In genomic region chr6:167056370-167056769, GRCh38 we compare ENCODE assay signal across 9 cellular contexts. TPM values are rescaled to one million over a fixed set of nuclear protein-coding genes. Genes with fewer than 3 reads are reported as not detected.
DNase-seq lines count a peak whose midpoint lies in the region; ATAC-seq and TF ChIP-seq lines count a peak whose summit lies in the region.
"Had no signal": no experiment of that assay in that cellular context is flagged by ENCODE, and none has a peak within 500 bp of the region (broad histone marks: within the 10 kb centered on the region; RNA-seq: fewer than 3 reads in every experiment).

No MANE protein-coding gene starts in this region.

- no peaks in the 10 kb centered on the region for H3K27me3 ChIP-seq in neural progenitor cell
- no peaks in the 10 kb centered on the region for H3K27me3 ChIP-seq in MM.1S (replicated peaks; ENCODE audit: insufficient read depth, low read length)

- DNase-seq in activated CD4-positive, alpha-beta T cell treated with anti-CD3 and anti-CD28 coated beads, Interleukin-2, amount 10 ng/mL, durations not matched to agents 7 days and 5 days, result peak; percentile 18
- no peak for DNase-seq in activated CD4-positive, alpha-beta T cell treated with anti-CD3 and anti-CD28 coated beads for 1 hour
- DNase-seq in T follicular helper cell (ENCODE audit: low read depth) (peak; percentile 24), putamen (ENCODE audit: low spot score) (peak; percentile 63), Right ventricle myocardium superior (no peak), neural progenitor cell (ENCODE audit: low spot score) (no peak), MM.1S (no peak)

- CTCF ChIA-PET in activated CD4-positive, alpha-beta T cell treated with anti-CD3 and anti-CD28 coated beads, Interleukin-2, amount 10 ng/mL, durations not matched to agents 7 days and 5 days (lab: Charles Lee), result interaction anchor here (0.8 to 1.2 kb wide), 3 partner anchors 9 to 386 kb away, joined by 3 read pairs; no protein-coding TSS in a partner anchor

- no peak for TF ChIP-seq CTCF in neural progenitor cell (IDR thresholded peaks at IDR 0.05)
- no peak for TF ChIP-seq CTCF in MM.1S (IDR thresholded peaks at IDR 0.05; ENCODE audit: low read length)

- ATAC-seq in HG02973 (IDR thresholded peaks at IDR 0.05; ENCODE audit: unreplicated experiment) (peak; percentile 97), Right ventricle myocardium superior (ENCODE audit: poor library complexity) (no peak)

- H2AFZ ChIP-seq in neural progenitor cell (replicated peaks) (no peak overlapping the region), MM.1S (ENCODE audit: low read length) (no peak overlapping the region)

- H3K4me1 ChIP-seq in neural progenitor cell (no peaks in the 10 kb centered on the region), MM.1S (ENCODE audit: low read length) (no peaks in the 10 kb centered on the region)

- peaks cover 12% of the 10 kb centered on the region for H3K27me3 Mint-ChIP-seq in activated CD4-positive, alpha-beta T cell treated with anti-CD3 and anti-CD28 coated beads, Interleukin-2, amount 10 ng/mL, durations not matched to agents 7 days and 5 days
- H3K27me3 Mint-ChIP-seq in neural progenitor cell (ENCODE audit: insufficient read depth, low read depth), result peaks cover 2% of the 10 kb centered on the region

- H3K4me3 Mint-ChIP-seq in activated CD4-positive, alpha-beta T cell treated with anti-CD3 and anti-CD28 coated beads, Interleukin-2, amount 10 ng/mL, durations not matched to agents 7 days and 5 days, result no peak overlapping the region
- H3K4me3 Mint-ChIP-seq in neural progenitor cell, result no peak overlapping the region
- H3K4me3 Mint-ChIP-seq: T-helper 1 cell treated with Interleukin-12 subunit alpha and Interleukin-12 subunit beta and Interleukin-4 antibody, amounts not matched to agents 30 μg/mL and 1 μg/mL, for 36 hours had no signal

- POLR2A ChIA-PET in activated CD4-positive, alpha-beta T cell treated with anti-CD3 and anti-CD28 coated beads, Interleukin-2, amount 10 ng/mL, durations not matched to agents 7 days and 5 days (lab: Charles Lee), result no interaction called here

- H3K9ac ChIP-seq in neural progenitor cell (no peak overlapping the region), MM.1S (ENCODE audit: low read length) (no peak overlapping the region)

- H3K9me3 ChIP-seq in neural progenitor cell (ENCODE audit: low read depth) (no peaks in the 10 kb centered on the region), MM.1S (replicated peaks; ENCODE audit: insufficient read depth, low read length) (no peaks in the 10 kb centered on the region)

- peaks cover 3% of the 10 kb centered on the region for H3K4me1 Mint-ChIP-seq in activated CD4-positive, alpha-beta T cell treated with anti-CD3 and anti-CD28 coated beads, Interleukin-2, amount 10 ng/mL, durations not matched to agents 7 days and 5 days
- no peaks in the 10 kb centered on the region for H3K4me1 Mint-ChIP-seq in neural progenitor cell

- no peaks in the 10 kb centered on the region for H3K9me3 Mint-ChIP-seq in activated CD4-positive, alpha-beta T cell treated with anti-CD3 and anti-CD28 coated beads, Interleukin-2, amount 10 ng/mL, durations not matched to agents 7 days and 5 days
- H3K9me3 Mint-ChIP-seq in neural progenitor cell, result no peaks in the 10 kb centered on the region
- H3K9me3 Mint-ChIP-seq: T-helper 1 cell treated with Interleukin-12 subunit alpha and Interleukin-12 subunit beta and Interleukin-4 antibody, amounts not matched to agents 30 μg/mL and 1 μg/mL, for 36 hours had no signal

- H3K79me2 ChIP-seq in neural progenitor cell (ENCODE audit: low read depth), result no peaks in the 10 kb centered on the region
- no peaks in the 10 kb centered on the region for H3K79me2 ChIP-seq in MM.1S (ENCODE audit: low read length)

- H3F3A ChIP-seq in neural progenitor cell (ENCODE audit: low read depth), result no peaks in the 10 kb centered on the region
- H3F3A ChIP-seq in MM.1S (ENCODE audit: insufficient read depth, low read length), result no peaks in the 10 kb centered on the region

- intact Hi-C loops in Right ventricle myocardium superior (cut with DNase I), result no loop called here

- H3K36me3 Mint-ChIP-seq in activated CD4-positive, alpha-beta T cell treated with anti-CD3 and anti-CD28 coated beads, Interleukin-2, amount 10 ng/mL, durations not matched to agents 7 days and 5 days (ENCODE audit: low read depth), result no peaks in the 10 kb centered on the region
- no peaks in the 10 kb centered on the region for H3K36me3 Mint-ChIP-seq in neural progenitor cell

- no peak overlapping the region for H3K27ac Mint-ChIP-seq in activated CD4-positive, alpha-beta T cell treated with anti-CD3 and anti-CD28 coated beads, Interleukin-2, amount 10 ng/mL, durations not matched to agents 7 days and 5 days
- no peak overlapping the region for H3K27ac Mint-ChIP-seq in neural progenitor cell
- H3K27ac Mint-ChIP-seq: T-helper 1 cell treated with Interleukin-12 subunit alpha and Interleukin-12 subunit beta and Interleukin-4 antibody, amounts not matched to agents 30 μg/mL and 1 μg/mL, for 36 hours had no signal

- H3K4me3 ChIP-seq in neural progenitor cell (no peak overlapping the region), MM.1S (ENCODE audit: low read length) (no peak overlapping the region)

- H3K4me2 ChIP-seq in neural progenitor cell, result no peak overlapping the region
- no peak overlapping the region for H3K4me2 ChIP-seq in MM.1S (ENCODE audit: low read depth, low read length)

- no peaks in the 10 kb centered on the region for H3K9me2 ChIP-seq in MM.1S (replicated peaks; ENCODE audit: insufficient read depth, low read length)

- H4K20me1 ChIP-seq in neural progenitor cell (ENCODE audit: low read depth), result no peaks in the 10 kb centered on the region
- no peaks in the 10 kb centered on the region for H4K20me1 ChIP-seq in MM.1S (ENCODE audit: insufficient read depth, low read length)

- no peak overlapping the region for H3K27ac ChIP-seq in neural progenitor cell
- no peak overlapping the region for H3K27ac ChIP-seq in MM.1S (ENCODE audit: low read length)

- H3K36me3 ChIP-seq in neural progenitor cell (no peaks in the 10 kb centered on the region), MM.1S (replicated peaks; ENCODE audit: insufficient read depth, low read length) (no peaks in the 10 kb centered on the region)

RNA-seq across cellular contexts. Expression of gene CEP43, which starts 57.2 kb away (rescaled TPM):
- total RNA-seq in activated CD4-positive, alpha-beta T cell treated with anti-CD3 and anti-CD28 coated beads, Interleukin-2, amount 10 ng/mL, durations not matched to agents 7 days and 5 days, result 10 to 100 TPM; 20.9 to 23.5 TPM
- total RNA-seq in Right ventricle myocardium superior, result 13.2 TPM
- 49.3 and 78.0 TPM in 2 replicates for total RNA-seq in neural progenitor cell (ENCODE audit: low replicate concordance)

Comparison
In these comparisons a context has a peak if more than half of its experiments do, and no peak if none do; other contexts are left out.
1. DNase-seq: peak in activated CD4-positive, alpha-beta T cell treated with anti-CD3 and anti-CD28 coated beads, Interleukin-2, amount 10 ng/mL, durations not matched to agents 7 days and 5 days (single experiment), T follicular helper cell (single experiment) and putamen (single experiment); none in activated CD4-positive, alpha-beta T cell treated with anti-CD3 and anti-CD28 coated beads for 1 hour (single experiment), Right ventricle myocardium superior (single experiment), neural progenitor cell (single experiment) and MM.1S (single experiment).